In the genomic region with DNA sequence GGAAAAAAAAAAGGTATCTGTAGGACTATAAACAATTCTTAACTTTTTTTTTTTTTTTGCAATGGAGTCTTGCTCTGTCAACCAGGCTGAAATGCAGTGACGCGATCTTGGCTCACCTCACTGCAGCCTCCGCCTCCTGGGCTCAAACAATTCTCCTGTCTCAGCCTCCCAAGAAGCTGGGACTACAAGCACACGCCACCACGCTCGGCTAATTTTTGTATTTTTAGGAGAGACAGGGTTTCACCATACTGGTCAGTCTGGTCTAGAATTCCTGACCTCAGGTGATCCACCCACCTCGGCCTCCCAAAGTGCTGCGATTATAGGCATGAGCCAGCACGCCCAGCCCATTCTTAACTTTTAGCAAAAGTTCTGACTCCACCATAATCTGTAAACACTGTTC, we compare ENCODE assay signal across 9 cellular contexts.
"Had no signal": no experiment of that assay in that cellular context is flagged by ENCODE, and none has a peak within 500 bp of the region (broad histone marks: within the 10 kb centered on the region; RNA-seq: fewer than 3 reads in every experiment).

No MANE protein-coding gene starts in this region.

- H3K27ac ChIP-seq: GM23248 had no signal

- H3K4me1 ChIP-seq: HAP-1 had no signal

- H3K4me2 ChIP-seq: GM23338 had no signal

- ATAC-seq: GM23338, HCT116 had no signal

- H3K9me3 ChIP-seq: HAP-1 had no signal

- DNase-seq: GM23248, GOT3, H7, H9, HCEC 1CT, HFFc6 had no signal

- H3K9ac ChIP-seq: GM23248 had no signal

- H2AFZ ChIP-seq: GM23248, GM23338 had no signal

- H3K4me3 ChIP-seq: GM23248, GM23338, HAP-1 had no signal
